Comparison of ENCODE assay signal across 15 cellular contexts in genomic region chr9:135898634-135899407, GRCh38. TPM values are rescaled to one million over a fixed set of nuclear protein-coding genes. Genes with fewer than 3 reads are reported as not detected.
DNase-seq lines count a peak whose midpoint lies in the region; ATAC-seq and TF ChIP-seq lines count a peak whose summit lies in the region.
"Had no signal": no experiment of that assay in that cellular context is flagged by ENCODE, and none has a peak within 500 bp of the region (broad histone marks: within the 10 kb centered on the region; RNA-seq: fewer than 3 reads in every experiment).

No MANE protein-coding gene starts in this region.

- peak overlapping the region in 6 of 8 donors; percentile 4 to 64 (median 24) for H3K4me3 Mint-ChIP-seq in CD4-positive, alpha-beta memory T cell

- CTCF ChIA-PET in A673 (lab: Charles Lee): no interaction called here
- CTCF ChIA-PET in CD4-positive, alpha-beta memory T cell (lab: Charles Lee; ENCODE audit: partially characterized antibody): interaction anchor here (1.3 kb wide), 1 partner anchor 10 kb away, joined by 3 read pairs; no protein-coding TSS in a partner anchor

- peaks cover 0 to 5% (median 0%) of the 10 kb centered on the region in 8 donors for H3K9me3 Mint-ChIP-seq in CD4-positive, alpha-beta memory T cell

- BruUV-seq in A673 (replicated peaks; lab: Mats Ljungman, UMichigan): no TSS peak

- ATAC-seq in GM21576 (IDR thresholded peaks at IDR 0.05; ENCODE audit: unreplicated experiment): no peak
- ATAC-seq: GM12878, left lung had no signal

- POLR2A ChIA-PET in A673 (lab: Charles Lee; ENCODE audit: low non-redundant PET): no interaction called here
- POLR2A ChIA-PET in CD4-positive, alpha-beta memory T cell (lab: Charles Lee; ENCODE audit: partially characterized antibody): no interaction called here

- H3K27ac ChIP-seq in A673 (ENCODE audit: low read depth, low read length, poor library complexity, severe bottlenecking) (no peak overlapping the region), dorsolateral prefrontal cortex (no peak overlapping the region)
- no peak overlapping the region for H3K27ac ChIP-seq in CD4-positive, alpha-beta memory T cell (ENCODE audit: low read depth, low read length)
- H3K27ac ChIP-seq: colonic mucosa, left lung, neutrophil, VCaP had no signal

- TF ChIP-seq CTCF in A673 (conservative IDR thresholded peaks at IDR 0.05; ENCODE audit: low read depth, low read length) (no peak), fibroblast of pulmonary artery (IDR thresholded peaks at IDR 0.05; ENCODE audit: low read length, missing control alignments) (no peak), dorsolateral prefrontal cortex (IDR thresholded peaks at IDR 0.05 in 54 of 56, conservative IDR thresholded peaks at IDR 0.05 in 2 of 56; ENCODE audit: low read depth in 1 of 56, partially characterized antibody in 56 of 56) (no peak)

- DNase-seq in A673 (ENCODE audit: low spot score) (peak; percentile 69), OCI-M1 (lab: John Stamatoyannopoulos, UW) (peak; percentile 7), fibroblast of pulmonary artery (ENCODE audit: low read depth) (peak; percentile 49), dorsolateral prefrontal cortex (no peak), NCI-H1092 (lab: John Stamatoyannopoulos, UW) (no peak), NCI-H1092 treated with DMSO at 0.1 percent for 48 hours (lab: John Stamatoyannopoulos, UW) (no peak)
- DNase-seq in CD4-positive, alpha-beta memory T cell: no peak
- DNase-seq: Caco-2, colonic mucosa, heart left ventricle, left lung had no signal

- intact Hi-C loops in A673 (cut with micrococcal nuclease; ENCODE audit: unreplicated experiment) (no loop called here), dorsolateral prefrontal cortex (cut with DNase I) (no loop called here)
- intact Hi-C loops in CD4-positive, alpha-beta memory T cell (cut with micrococcal nuclease): no loop called here

- H3K27ac Mint-ChIP-seq in CD4-positive, alpha-beta memory T cell: peak overlapping the region in 5 of 7 donors; percentile 3 to 38 (median 11)

- H3K27me3 Mint-ChIP-seq in CD4-positive, alpha-beta memory T cell: no peaks in the 10 kb centered on the region

- H3K4me1 ChIP-seq in A673 (ENCODE audit: insufficient read depth, low read length, poor library complexity, severe bottlenecking): no peaks in the 10 kb centered on the region
- peaks cover 27% of the 10 kb centered on the region for H3K4me1 ChIP-seq in CD4-positive, alpha-beta memory T cell (ENCODE audit: insufficient read depth, low read length)
- H3K4me1 ChIP-seq: Caco-2, colonic mucosa had no signal

- H3K27me3 ChIP-seq in A673 (replicated peaks; ENCODE audit: insufficient read depth, low read depth, low read length, poor library complexity) (no peaks in the 10 kb centered on the region), dorsolateral prefrontal cortex (no peaks in the 10 kb centered on the region)
- no peaks in the 10 kb centered on the region for H3K27me3 ChIP-seq in CD4-positive, alpha-beta memory T cell (ENCODE audit: insufficient read depth, low read length)
- H3K27me3 ChIP-seq: colonic mucosa, heart left ventricle, left lung, neutrophil had no signal

- H3K36me3 ChIP-seq in A673 (ENCODE audit: insufficient read depth, low read length, poor library complexity, severe bottlenecking): no peaks in the 10 kb centered on the region
- H3K36me3 ChIP-seq in CD4-positive, alpha-beta memory T cell (ENCODE audit: insufficient read depth, low read length): no peaks in the 10 kb centered on the region
- H3K36me3 ChIP-seq: colonic mucosa, heart left ventricle, left lung, neutrophil had no signal

- H3K4me1 Mint-ChIP-seq in CD4-positive, alpha-beta memory T cell: peaks cover 52 to 79% (median 66%) of the 10 kb centered on the region in 4 donors

- peaks cover 3 to 4% of the 10 kb centered on the region in 2 donors for H3K36me3 Mint-ChIP-seq in CD4-positive, alpha-beta memory T cell

- H3K9me3 ChIP-seq in A673 (ENCODE audit: low read depth, low read length, poor library complexity, severe bottlenecking): peaks cover 40% of the 10 kb centered on the region
- H3K9me3 ChIP-seq in CD4-positive, alpha-beta memory T cell (ENCODE audit: control insufficient read depth in 1 of 2, low read length in 2 of 2): no peaks in the 10 kb centered on the region
- H3K9me3 ChIP-seq: Caco-2, colonic mucosa, left lung, neutrophil had no signal

- no peak overlapping the region for H3K4me3 ChIP-seq in A673 (ENCODE audit: low read depth, low read length, poor library complexity, severe bottlenecking)
- no peak overlapping the region for H3K4me3 ChIP-seq in CD4-positive, alpha-beta memory T cell (ENCODE audit: low read length in 2 of 2)
- H3K4me3 ChIP-seq in fibroblast of pulmonary artery (replicated peaks; ENCODE audit: low read depth, low read length): no peak overlapping the region
- H3K4me3 ChIP-seq in dorsolateral prefrontal cortex: no peak overlapping the region
- H3K4me3 ChIP-seq: colonic mucosa, GM12878, heart left ventricle, left lung had no signal

RNA-seq across cellular contexts. Expression of gene CAMSAP1, which starts 8.5 kb away (rescaled TPM):
- total RNA-seq in A673 (2021): 51.0 and 52.3 TPM in 2 replicates
- total RNA-seq in CD4-positive, alpha-beta memory T cell: 10 to 100 TPM; 40.6 to 51.7 TPM
- 1 to 10 TPM in 1 of 2 donors, under 1 TPM in 1; 0.76 to 4.4 TPM for polyA plus RNA-seq in CD4-positive, alpha-beta memory T cell
- 100 to 1,000 TPM in 1 of 120 experiments, 10 to 100 TPM in 119; 59.6 to 100 (median 81.1) TPM for total RNA-seq in dorsolateral prefrontal cortex

Comparison
In these comparisons a context has a peak if more than half of its experiments do, and no peak if none do; other contexts are left out.
1. DNase-seq: peak in A673 (single experiment), OCI-M1 (single experiment) and fibroblast of pulmonary artery (single experiment); none in CD4-positive, alpha-beta memory T cell (0 of 5), dorsolateral prefrontal cortex (0 of 10), NCI-H1092 (single experiment) and NCI-H1092 treated with DMSO at 0.1 percent for 48 hours (single experiment).